In the genomic region with DNA sequence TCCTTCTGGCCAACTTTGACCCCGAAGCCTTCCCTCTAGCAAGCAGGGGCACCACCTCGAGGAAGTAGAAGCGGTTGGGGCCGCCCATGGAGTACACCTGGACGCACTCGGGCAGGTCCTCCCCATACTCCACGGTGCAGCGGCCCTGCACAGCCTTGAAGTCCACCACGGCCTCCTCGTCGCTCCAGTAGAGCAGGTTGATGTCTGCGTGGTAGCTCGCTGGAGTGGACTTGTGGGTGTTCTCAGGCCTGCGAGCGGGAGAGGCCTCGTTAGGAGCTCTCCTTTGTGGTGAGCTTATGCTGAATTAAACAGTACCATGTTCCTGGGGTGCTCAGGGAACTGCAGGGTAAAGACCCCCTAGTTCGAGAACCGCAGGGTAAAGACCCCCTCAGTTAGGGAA, we compare ENCODE assay signal across 24 cellular contexts. TPM values are rescaled to one million over a fixed set of nuclear protein-coding genes. Genes with fewer than 3 reads are reported as not detected.
A peak's percentile ranks its signal among the peaks of the same experiment; 100 is the strongest.
DNase-seq lines count a peak whose midpoint lies in the region; ATAC-seq, FAIRE-seq and TF ChIP-seq lines count a peak whose summit lies in the region.
"Had no signal": no experiment of that assay in that cellular context is flagged by ENCODE, and none has a peak within 500 bp of the region (broad histone marks: within the 10 kb centered on the region; RNA-seq: fewer than 3 reads in every experiment).

No MANE protein-coding gene starts in this region.

- no peak for FAIRE-seq in K562 (lab: Jason Lieb, UNC)
- FAIRE-seq in H54 (lab: Jason Lieb, UNC) = no peak
- FAIRE-seq: A204.1, GM12891, HepG2 had no signal

- H3K9ac ChIP-seq in K562 (ENCODE audit: insufficient read depth in 1 of 2, low read depth in 2 of 2, low read length in 2 of 2) = no peak overlapping the region

- POLR2A ChIA-PET in activated CD4-positive, alpha-beta T cell treated with anti-CD3 and anti-CD28 coated beads, Interleukin-2, amount 10 ng/mL, durations not matched to agents 7 days and 5 days (lab: Charles Lee) = interaction anchor here (0.6 kb wide), 1 partner anchor 281 kb away, joined by 5 read pairs; no protein-coding TSS in a partner anchor
- POLR2A ChIA-PET in CD8-positive, alpha-beta memory T cell (lab: Charles Lee) = interaction anchor here (0.5 to 2.4 kb wide), 7 partner anchors 10 to 1899 kb away, joined by 3 to 16 read pairs (median 7); a partner anchor contains a TSS
- POLR2A ChIA-PET in K562 (lab: Yijun Ruan, JAX) = interaction anchor here (0.8 to 1.1 kb wide), 2 partner anchors 27 to 33 kb away, joined by 3 to 5 read pairs; no protein-coding TSS in a partner anchor
- POLR2A ChIA-PET in naive thymus-derived CD8-positive, alpha-beta T cell (lab: Charles Lee) = interaction anchor here (0.7 to 9.5 kb wide), 13 partner anchors 9 to 307 kb away, joined by 3 to 116 read pairs (median 11); a partner anchor contains a TSS

- H3K4me3 ChIP-seq in CD8-positive, alpha-beta memory T cell (ENCODE audit: low read length) = peak overlapping the region; percentile 49
- no peak overlapping the region for H3K4me3 ChIP-seq in K562
- H3K4me3 ChIP-seq: heart right ventricle, SJCRH30, suprapubic skin, uterus had no signal

- H3K4me3 Mint-ChIP-seq in activated CD4-positive, alpha-beta T cell treated with anti-CD3 and anti-CD28 coated beads, Interleukin-2, amount 10 ng/mL, durations not matched to agents 7 days and 5 days = no peak overlapping the region
- H3K4me3 Mint-ChIP-seq in CD8-positive, alpha-beta memory T cell = peak overlapping the region in 5 of 7 donors; percentile 44 to 86 (median 80)
- peak overlapping the region; percentile 32 to 90 (median 88) for H3K4me3 Mint-ChIP-seq in naive thymus-derived CD8-positive, alpha-beta T cell

- peaks cover 75% of the 10 kb centered on the region for H3K36me3 Mint-ChIP-seq in activated CD4-positive, alpha-beta T cell treated with anti-CD3 and anti-CD28 coated beads, Interleukin-2, amount 10 ng/mL, durations not matched to agents 7 days and 5 days (ENCODE audit: low read depth)
- H3K36me3 Mint-ChIP-seq in CD8-positive, alpha-beta memory T cell = peaks cover 7 to 83% (median 13%) of the 10 kb centered on the region in 3 donors
- H3K36me3 Mint-ChIP-seq in naive thymus-derived CD8-positive, alpha-beta T cell = peaks cover 5 to 66% (median 39%) of the 10 kb centered on the region in 3 donors

- no peak overlapping the region for H2AFZ ChIP-seq in K562 (ENCODE audit: low read depth, low read length)

- intact Hi-C loops in K562 (cut with micrococcal nuclease) = no loop called here
- intact Hi-C loops in head of caudate nucleus (cut with DNase I) = no loop called here

- no peak for TF ChIP-seq EP300 in K562 (IDR thresholded peaks at IDR 0.05; ENCODE audit: low read length)

- H3K4me2 ChIP-seq in K562 (ENCODE audit: insufficient read depth, low read length) = no peak overlapping the region

- no peaks in the 10 kb centered on the region for H3K9me1 ChIP-seq in K562 (ENCODE audit: control insufficient read depth, insufficient read depth, low read length)

- TF ChIP-seq POLR2A in K562 (conservative IDR thresholded peaks at IDR 0.05) = no peak
- TF ChIP-seq POLR2A in H54 (IDR thresholded peaks at IDR 0.05; ENCODE audit: low read depth, low read length) = no peak

- no peak for TF ChIP-seq CTCF in K562 (IDR thresholded peaks at IDR 0.05 in 2 of 3, conservative IDR thresholded peaks at IDR 0.05 in 1 of 3; ENCODE audit: insufficient read depth in 2 of 3, low read depth in 1 of 3, low read length in 3 of 3)

- peaks cover 61% of the 10 kb centered on the region for H3K4me1 ChIP-seq in CD8-positive, alpha-beta memory T cell (ENCODE audit: insufficient read depth, low read length)
- H3K4me1 ChIP-seq in K562 (replicated peaks in 1 of 2; ENCODE audit: control insufficient read depth in 2 of 2, insufficient read depth in 2 of 2, low read length in 2 of 2) = 0 out of 5 replicates have a peak, but pooled peaks cover 0 to 8% of the 10 kb centered on the region in 2 experiments
- H3K4me1 ChIP-seq: SJCRH30, suprapubic skin, uterus had no signal

- no peaks in the 10 kb centered on the region for H3K27me3 Mint-ChIP-seq in activated CD4-positive, alpha-beta T cell treated with anti-CD3 and anti-CD28 coated beads, Interleukin-2, amount 10 ng/mL, durations not matched to agents 7 days and 5 days
- H3K27me3 Mint-ChIP-seq in CD8-positive, alpha-beta memory T cell = no peaks in the 10 kb centered on the region
- H3K27me3 Mint-ChIP-seq in naive thymus-derived CD8-positive, alpha-beta T cell = no peaks in the 10 kb centered on the region

- no peak for TF ChIP-seq RAD21 in K562 (CRISPR knock-in tag; conservative IDR thresholded peaks at IDR 0.05 in 1 of 2, IDR thresholded peaks at IDR 0.05 in 1 of 2)

- in situ Hi-C loops in K562 (cut with MboI) = no loop called here

- CTCF ChIA-PET in activated CD4-positive, alpha-beta T cell treated with anti-CD3 and anti-CD28 coated beads, Interleukin-2, amount 10 ng/mL, durations not matched to agents 7 days and 5 days (lab: Charles Lee) = interaction anchor here (0.8 to 1.3 kb wide), 4 partner anchors 9 to 23 kb away, joined by 3 to 5 read pairs (median 4); a partner anchor contains a TSS
- CTCF ChIA-PET in CD8-positive, alpha-beta memory T cell (lab: Charles Lee) = interaction anchor here (1.2 to 5.0 kb wide), 9 partner anchors 10 to 108 kb away, joined by 3 to 27 read pairs (median 5); no protein-coding TSS in a partner anchor
- CTCF ChIA-PET in K562 (lab: Yijun Ruan, JAX; ENCODE audit: low intra/inter-chr PET ratio) = no interaction called here

- H3K9me3 ChIP-seq in CD8-positive, alpha-beta memory T cell (ENCODE audit: low read length) = no peaks in the 10 kb centered on the region
- no peaks in the 10 kb centered on the region for H3K9me3 ChIP-seq in K562 (replicated peaks; ENCODE audit: control insufficient read depth, insufficient read depth, low read depth, low read length)
- H3K9me3 ChIP-seq: heart right ventricle, SJCRH30, suprapubic skin, uterus had no signal

- H4K20me1 ChIP-seq in K562 (replicated peaks; ENCODE audit: control insufficient read depth, insufficient read depth, low read length) = 0 out of 2 replicates have a peak, but pooled peaks cover 5% of the 10 kb centered on the region

- H3K79me2 ChIP-seq in K562 (ENCODE audit: control insufficient read depth, insufficient read depth, low read length) = no peaks in the 10 kb centered on the region

- no TSS peak for BruUV-seq in K562 (replicated peaks; lab: Mats Ljungman, UMichigan)

- H3K9me3 Mint-ChIP-seq in activated CD4-positive, alpha-beta T cell treated with anti-CD3 and anti-CD28 coated beads, Interleukin-2, amount 10 ng/mL, durations not matched to agents 7 days and 5 days = no peaks in the 10 kb centered on the region
- H3K9me3 Mint-ChIP-seq in CD8-positive, alpha-beta memory T cell = no peaks in the 10 kb centered on the region
- H3K9me3 Mint-ChIP-seq in naive thymus-derived CD8-positive, alpha-beta T cell = no peaks in the 10 kb centered on the region

- peak overlapping the region; percentile 99 for H3K27ac Mint-ChIP-seq in activated CD4-positive, alpha-beta T cell treated with anti-CD3 and anti-CD28 coated beads, Interleukin-2, amount 10 ng/mL, durations not matched to agents 7 days and 5 days
- H3K27ac Mint-ChIP-seq in CD8-positive, alpha-beta memory T cell = peak overlapping the region; percentile 95 to 100 (median 98)
- peak overlapping the region; percentile 97 to 100 (median 99) for H3K27ac Mint-ChIP-seq in naive thymus-derived CD8-positive, alpha-beta T cell

- H3K4me1 Mint-ChIP-seq in activated CD4-positive, alpha-beta T cell treated with anti-CD3 and anti-CD28 coated beads, Interleukin-2, amount 10 ng/mL, durations not matched to agents 7 days and 5 days = peaks cover 38% of the 10 kb centered on the region
- peaks cover 31 to 62% (median 48%) of the 10 kb centered on the region in 3 donors for H3K4me1 Mint-ChIP-seq in CD8-positive, alpha-beta memory T cell
- peaks cover 8 to 68% (median 34%) of the 10 kb centered on the region in 4 donors for H3K4me1 Mint-ChIP-seq in naive thymus-derived CD8-positive, alpha-beta T cell

- ATAC-seq in K562 = no peak
- ATAC-seq in naive thymus-derived CD8-positive, alpha-beta T cell = no peak
- ATAC-seq: HCT116, HepG2, Panc1 had no signal

- H3K36me3 ChIP-seq in CD8-positive, alpha-beta memory T cell (ENCODE audit: insufficient read depth, low read length) = peaks cover 67% of the 10 kb centered on the region
- peaks cover 99% of the 10 kb centered on the region for H3K36me3 ChIP-seq in K562 (ENCODE audit: control insufficient read depth, insufficient read depth, low read length)
- H3K36me3 ChIP-seq: uterus had no signal

- no peak for DNase-seq in activated CD4-positive, alpha-beta T cell treated with anti-CD3 and anti-CD28 coated beads, Interleukin-2, amount 10 ng/mL, durations not matched to agents 7 days and 5 days
- DNase-seq in activated CD4-positive, alpha-beta T cell treated with anti-CD3 and anti-CD28 coated beads, Interleukin-2, amount 50 U/mL, for 1 hour = no peak
- DNase-seq in CD8-positive, alpha-beta memory T cell = no peak
- DNase-seq in K562 (ENCODE audit: extremely low read depth in 1 of 4, low spot score in 3 of 4) (no peak), head of caudate nucleus (no peak), H54 (ENCODE audit: insufficient read length, low spot score) (no peak), dermis blood vessel endothelial cell (no peak)
- DNase-seq in naive thymus-derived CD8-positive, alpha-beta T cell = peak in 1 of 10 donors; percentile 10
- DNase-seq: activated CD4-positive, alpha-beta T cell treated with anti-CD3 and anti-CD28 coated beads for 48 hours; Calu3; cerebellar nuclear complex; heart right ventricle; NCI-H1694 treated with DMSO at 0.1 percent for 48 hours; NCI-H526; occipital lobe; SJCRH30; uterus had no signal

- H3K27me3 ChIP-seq in CD8-positive, alpha-beta memory T cell (ENCODE audit: insufficient read depth, low read length, poor library complexity, severe bottlenecking) = no peaks in the 10 kb centered on the region
- no peaks in the 10 kb centered on the region for H3K27me3 ChIP-seq in K562 (ENCODE audit: control insufficient read depth in 2 of 2, insufficient read depth in 2 of 2, low read length in 2 of 2)
- H3K27me3 ChIP-seq: heart right ventricle, SJCRH30, suprapubic skin, uterus had no signal

- 94% methylated on average over 13 of the region's 18 CpGs for WGBS in K562 (ENCODE audit: insufficient coverage, low coverage, missing lambda C conversion rate)

- peak overlapping the region; percentile 71 for H3K27ac ChIP-seq in CD8-positive, alpha-beta memory T cell (ENCODE audit: low read depth, low read length)
- H3K27ac ChIP-seq in K562 (ENCODE audit: extremely low read depth, low read depth, low read length) = no peak overlapping the region
- H3K27ac ChIP-seq: SJCRH30, suprapubic skin, uterus had no signal

RNA-seq across cellular contexts. Expression of a gene that starts 22.3 kb away (rescaled TPM):
- total RNA-seq in activated CD4-positive, alpha-beta T cell treated with anti-CD3 and anti-CD28 coated beads, Interleukin-2, amount 10 ng/mL, durations not matched to agents 7 days and 5 days = 100 to 1,000 TPM; 228 to 230 TPM
- total RNA-seq in CD8-positive, alpha-beta memory T cell = 100 to 1,000 TPM; 336 to 348 TPM
- 259 TPM for polyA plus RNA-seq in CD8-positive, alpha-beta memory T cell
- 149 and 492 TPM in 2 replicates for total RNA-seq in K562 (2011; cell fraction: chromatin; rRNA removed; ENCODE audit: low replicate concordance)
- total RNA-seq in K562 (2011; cell fraction: nucleolus; rRNA removed) = 401 and 445 TPM in 2 replicates
- total RNA-seq in K562 (2011; cell fraction: nucleoplasm; rRNA removed) = 251 and 254 TPM in 2 replicates
- total RNA-seq in K562 (2014; rRNA removed) (496 and 567 TPM in 2 replicates), K562 (2014; rRNA removed; fragmentation: Illumina TruSeq; extraction: Trizol) (180 and 183 TPM in 2 replicates), K562 (2015; rRNA removed; fragmentation: Illumina TruSeq; extraction: Trizol) (303 and 312 TPM in 2 replicates), K562 (2021) (388 and 395 TPM in 2 replicates), dermis blood vessel endothelial cell (307 and 366 TPM in 2 replicates)
- polyA plus RNA-seq in K562 (2011; rRNA removed) (119 and 135 TPM in 2 replicates), K562 (2014; fragmentation: Illumina TruSeq; extraction: Trizol) (338 and 435 TPM in 2 replicates), K562 (2014; fragmentation: Nextera tagmentation; extraction: Ambion mirVana) (10 to 100 TPM; 35.3 to 53.8 TPM), K562 (2014; rRNA removed) (299 and 361 TPM in 2 replicates)
- polyA plus RNA-seq in K562 (2011; cell fraction: cytosol; rRNA removed) = 195 and 287 TPM in 2 replicates
- 588 and 868 TPM in 2 replicates for polyA plus RNA-seq in K562 (2011; cell fraction: nucleus; rRNA removed)
- polyA plus RNA-seq in K562 (2012) = 313 and 327 TPM in 2 replicates
- polyA minus RNA-seq in K562 (2011; rRNA and poly(A)+ RNA removed) = 37.8 and 59.9 TPM in 2 replicates
- polyA minus RNA-seq in K562 (2011; cell fraction: cytosol; rRNA and poly(A)+ RNA removed) = 98.8 and 105 TPM in 2 replicates
- polyA minus RNA-seq in K562 (2011; cell fraction: nucleus; rRNA and poly(A)+ RNA removed) = 95.6 and 97.2 TPM in 2 replicates
- total RNA-seq in naive thymus-derived CD8-positive, alpha-beta T cell = 100 to 1,000 TPM; 363 to 378 TPM
- 100 to 1,000 TPM; 226 to 282 (median 269) TPM for polyA plus RNA-seq in naive thymus-derived CD8-positive, alpha-beta T cell

RNA-seq across cellular contexts. Expression of a gene that starts 30.5 kb away (rescaled TPM):
- total RNA-seq in activated CD4-positive, alpha-beta T cell treated with anti-CD3 and anti-CD28 coated beads, Interleukin-2, amount 10 ng/mL, durations not matched to agents 7 days and 5 days = 10 to 100 TPM; 39.1 to 43.1 TPM
- total RNA-seq in CD8-positive, alpha-beta memory T cell = 10 to 100 TPM; 53.7 to 58.1 TPM
- polyA plus RNA-seq in CD8-positive, alpha-beta memory T cell = 7.4 TPM
- 7.8 and 42.3 TPM in 2 replicates for total RNA-seq in K562 (2011; cell fraction: chromatin; rRNA removed; ENCODE audit: low replicate concordance)
- 18.0 and 23.8 TPM in 2 replicates for total RNA-seq in K562 (2011; cell fraction: nucleolus; rRNA removed)
- total RNA-seq in K562 (2011; cell fraction: nucleoplasm; rRNA removed) = 12.8 and 19.6 TPM in 2 replicates
- total RNA-seq in K562 (2014; rRNA removed) (1.5 and 3.2 TPM in 2 replicates), K562 (2014; rRNA removed; fragmentation: Illumina TruSeq; extraction: Trizol) (1.4 and 1.5 TPM in 2 replicates), K562 (2015; rRNA removed; fragmentation: Illumina TruSeq; extraction: Trizol) (4.6 TPM in 2 replicates), K562 (2021) (10.1 and 10.2 TPM in 2 replicates), dermis blood vessel endothelial cell (2.6 and 4.6 TPM in 2 replicates)
- polyA plus RNA-seq in K562 (2011; rRNA removed) (2.4 and 6.5 TPM in 2 replicates), K562 (2014; fragmentation: Illumina TruSeq; extraction: Trizol) (1.5 and 2.1 TPM in 2 replicates), K562 (2014; fragmentation: Nextera tagmentation; extraction: Ambion mirVana) (under 1 TPM; 0.03 to 0.07 TPM), K562 (2014; rRNA removed) (4.5 and 5.9 TPM in 2 replicates)
- 5.8 and 7.6 TPM in 2 replicates for polyA plus RNA-seq in K562 (2011; cell fraction: cytosol; rRNA removed)
- 9.8 and 12.6 TPM in 2 replicates for polyA plus RNA-seq in K562 (2011; cell fraction: nucleus; rRNA removed)
- 6.2 and 11.6 TPM in 2 replicates for polyA plus RNA-seq in K562 (2012)
- 1.5 and 1.9 TPM in 2 replicates for polyA minus RNA-seq in K562 (2011; rRNA and poly(A)+ RNA removed)
- 2.6 and 7.6 TPM in 2 replicates for polyA minus RNA-seq in K562 (2011; cell fraction: cytosol; rRNA and poly(A)+ RNA removed)
- 3.8 and 4.9 TPM in 2 replicates for polyA minus RNA-seq in K562 (2011; cell fraction: nucleus; rRNA and poly(A)+ RNA removed)
- 10 to 100 TPM; 61.4 to 68.0 TPM for total RNA-seq in naive thymus-derived CD8-positive, alpha-beta T cell
- 1 to 10 TPM; 2.2 to 4.2 (median 2.9) TPM for polyA plus RNA-seq in naive thymus-derived CD8-positive, alpha-beta T cell

RNA-seq across cellular contexts. Expression of a gene that starts 35.8 kb away (rescaled TPM):
- 10 to 100 TPM; 77.8 to 77.9 TPM for total RNA-seq in activated CD4-positive, alpha-beta T cell treated with anti-CD3 and anti-CD28 coated beads, Interleukin-2, amount 10 ng/mL, durations not matched to agents 7 days and 5 days
- 100 to 1,000 TPM; 273 to 284 TPM for total RNA-seq in CD8-positive, alpha-beta memory T cell
- polyA plus RNA-seq in CD8-positive, alpha-beta memory T cell = 47.4 TPM
- total RNA-seq in K562 (2011; cell fraction: chromatin; rRNA removed; ENCODE audit: low replicate concordance) = 43.7 and 158 TPM in 2 replicates
- total RNA-seq in K562 (2011; cell fraction: nucleolus; rRNA removed) = 136 and 158 TPM in 2 replicates
- total RNA-seq in K562 (2011; cell fraction: nucleoplasm; rRNA removed) = 72.6 and 76.3 TPM in 2 replicates
- total RNA-seq in K562 (2014; rRNA removed) (111 and 141 TPM in 2 replicates), K562 (2014; rRNA removed; fragmentation: Illumina TruSeq; extraction: Trizol) (21.1 and 29.3 TPM in 2 replicates), K562 (2015; rRNA removed; fragmentation: Illumina TruSeq; extraction: Trizol) (76.2 and 78.6 TPM in 2 replicates), K562 (2021) (113 and 122 TPM in 2 replicates), dermis blood vessel endothelial cell (23.4 and 25.4 TPM in 2 replicates)
- polyA plus RNA-seq in K562 (2011; rRNA removed) (43.2 and 54.4 TPM in 2 replicates), K562 (2014; fragmentation: Illumina TruSeq; extraction: Trizol) (59.1 and 66.9 TPM in 2 replicates), K562 (2014; fragmentation: Nextera tagmentation; extraction: Ambion mirVana) (1 to 10 TPM; 2.2 to 4.9 TPM), K562 (2014; rRNA removed) (129 TPM in 2 replicates)
- polyA plus RNA-seq in K562 (2011; cell fraction: cytosol; rRNA removed) = 55.0 and 104 TPM in 2 replicates
- polyA plus RNA-seq in K562 (2011; cell fraction: nucleus; rRNA removed) = 120 and 211 TPM in 2 replicates
- polyA plus RNA-seq in K562 (2012) = 52.6 and 75.7 TPM in 2 replicates
- polyA minus RNA-seq in K562 (2011; rRNA and poly(A)+ RNA removed) = 26.1 and 49.0 TPM in 2 replicates
- polyA minus RNA-seq in K562 (2011; cell fraction: cytosol; rRNA and poly(A)+ RNA removed) = 66.1 and 69.2 TPM in 2 replicates
- polyA minus RNA-seq in K562 (2011; cell fraction: nucleus; rRNA and poly(A)+ RNA removed) = 65.4 and 68.5 TPM in 2 replicates
- 100 to 1,000 TPM; 109 to 122 TPM for total RNA-seq in naive thymus-derived CD8-positive, alpha-beta T cell
- polyA plus RNA-seq in naive thymus-derived CD8-positive, alpha-beta T cell = 10 to 100 TPM; 15.7 to 42.7 (median 25.8) TPM

RNA-seq across cellular contexts. Expression of a gene that starts 39.5 kb away (rescaled TPM):
- total RNA-seq in activated CD4-positive, alpha-beta T cell treated with anti-CD3 and anti-CD28 coated beads, Interleukin-2, amount 10 ng/mL, durations not matched to agents 7 days and 5 days = 1 to 10 TPM in 1 of 2 experiments, under 1 TPM in 1; 0.99 to 1.3 TPM
- total RNA-seq in CD8-positive, alpha-beta memory T cell = 1 to 10 TPM; 6.6 to 7.7 TPM
- 0.35 TPM for polyA plus RNA-seq in CD8-positive, alpha-beta memory T cell
- total RNA-seq in K562 (2011; cell fraction: chromatin; rRNA removed; ENCODE audit: low replicate concordance) = 0.81 and 2.5 TPM in 2 replicates
- total RNA-seq in K562 (2011; cell fraction: nucleolus; rRNA removed) = 1.8 and 3.0 TPM in 2 replicates
- 1.6 and 2.9 TPM in 2 replicates for total RNA-seq in K562 (2011; cell fraction: nucleoplasm; rRNA removed)
- total RNA-seq in K562 (2014; rRNA removed) (0.86 and 2.1 TPM in 2 replicates), K562 (2014; rRNA removed; fragmentation: Illumina TruSeq; extraction: Trizol) (0.38 and 0.58 TPM in 2 replicates), K562 (2015; rRNA removed; fragmentation: Illumina TruSeq; extraction: Trizol) (0.23 and 0.36 TPM in 2 replicates), K562 (2021) (0.42 and 0.58 TPM in 2 replicates), dermis blood vessel endothelial cell (0.28 and 0.68 TPM in 2 replicates)
- polyA plus RNA-seq in K562 (2011; rRNA removed) (0.54 and 0.83 TPM in 2 replicates), K562 (2014; fragmentation: Illumina TruSeq; extraction: Trizol) (0.22 and 0.43 TPM in 2 replicates), K562 (2014; fragmentation: Nextera tagmentation; extraction: Ambion mirVana) (not detected), K562 (2014; rRNA removed) (0.31 and 0.97 TPM in 2 replicates)
- 0.66 and 1.6 TPM in 2 replicates for polyA plus RNA-seq in K562 (2011; cell fraction: cytosol; rRNA removed)
- polyA plus RNA-seq in K562 (2011; cell fraction: nucleus; rRNA removed) = 1.4 and 4.2 TPM in 2 replicates
- 0.51 and 0.70 TPM in 2 replicates for polyA plus RNA-seq in K562 (2012)
- polyA minus RNA-seq in K562 (2011; rRNA and poly(A)+ RNA removed) = 0.09 and 0.21 TPM in 2 replicates
- 1.4 TPM in 1 of 2 replicates, not detected in the other for polyA minus RNA-seq in K562 (2011; cell fraction: cytosol; rRNA and poly(A)+ RNA removed)
- 0.33 and 1.8 TPM in 2 replicates for polyA minus RNA-seq in K562 (2011; cell fraction: nucleus; rRNA and poly(A)+ RNA removed)
- total RNA-seq in naive thymus-derived CD8-positive, alpha-beta T cell = 1 to 10 TPM; 1.3 to 1.8 TPM
- polyA plus RNA-seq in naive thymus-derived CD8-positive, alpha-beta T cell = under 1 TPM; 0.54 to 0.82 (median 0.65) TPM
- total RNA-seq: fibroblast of villous mesenchyme, SJCRH30 had no signal

RNA-seq across cellular contexts. Expression of a gene that starts 52.8 kb away (rescaled TPM):
- total RNA-seq in activated CD4-positive, alpha-beta T cell treated with anti-CD3 and anti-CD28 coated beads, Interleukin-2, amount 10 ng/mL, durations not matched to agents 7 days and 5 days = 100 to 1,000 TPM; 375 to 404 TPM
- 100 to 1,000 TPM; 307 to 325 TPM for total RNA-seq in CD8-positive, alpha-beta memory T cell
- polyA plus RNA-seq in CD8-positive, alpha-beta memory T cell = 142 TPM
- 743 and 899 TPM in 2 replicates for total RNA-seq in K562 (2011; cell fraction: chromatin; rRNA removed; ENCODE audit: low replicate concordance)
- total RNA-seq in K562 (2011; cell fraction: nucleolus; rRNA removed) = 373 and 377 TPM in 2 replicates
- 405 and 438 TPM in 2 replicates for total RNA-seq in K562 (2011; cell fraction: nucleoplasm; rRNA removed)
- total RNA-seq in K562 (2014; rRNA removed) (121 and 133 TPM in 2 replicates), K562 (2014; rRNA removed; fragmentation: Illumina TruSeq; extraction: Trizol) (104 and 131 TPM in 2 replicates), K562 (2015; rRNA removed; fragmentation: Illumina TruSeq; extraction: Trizol) (80.1 and 84.8 TPM in 2 replicates), K562 (2021) (261 and 271 TPM in 2 replicates), dermis blood vessel endothelial cell (37.9 and 67.9 TPM in 2 replicates)
- polyA plus RNA-seq in K562 (2011; rRNA removed) (88.6 and 150 TPM in 2 replicates), K562 (2014; fragmentation: Illumina TruSeq; extraction: Trizol) (163 and 181 TPM in 2 replicates), K562 (2014; fragmentation: Nextera tagmentation; extraction: Ambion mirVana) (100 to 1,000 TPM in 1 of 2 experiments, 10 to 100 TPM in 1; 95.0 to 159 TPM), K562 (2014; rRNA removed) (111 and 126 TPM in 2 replicates)
- polyA plus RNA-seq in K562 (2011; cell fraction: cytosol; rRNA removed) = 48.0 and 61.3 TPM in 2 replicates
- 345 and 363 TPM in 2 replicates for polyA plus RNA-seq in K562 (2011; cell fraction: nucleus; rRNA removed)
- 147 and 255 TPM in 2 replicates for polyA plus RNA-seq in K562 (2012)
- polyA minus RNA-seq in K562 (2011; rRNA and poly(A)+ RNA removed) = 116 and 118 TPM in 2 replicates
- 97.3 and 133 TPM in 2 replicates for polyA minus RNA-seq in K562 (2011; cell fraction: cytosol; rRNA and poly(A)+ RNA removed)
- polyA minus RNA-seq in K562 (2011; cell fraction: nucleus; rRNA and poly(A)+ RNA removed) = 89.7 and 106 TPM in 2 replicates
- total RNA-seq in naive thymus-derived CD8-positive, alpha-beta T cell = 100 to 1,000 TPM; 228 to 231 TPM
- polyA plus RNA-seq in naive thymus-derived CD8-positive, alpha-beta T cell = 100 to 1,000 TPM in 2 of 3 donors, 10 to 100 TPM in 1; 93.7 to 146 (median 142) TPM
